19 cellular contexts compared by ENCODE assay signal in the genomic region with DNA sequence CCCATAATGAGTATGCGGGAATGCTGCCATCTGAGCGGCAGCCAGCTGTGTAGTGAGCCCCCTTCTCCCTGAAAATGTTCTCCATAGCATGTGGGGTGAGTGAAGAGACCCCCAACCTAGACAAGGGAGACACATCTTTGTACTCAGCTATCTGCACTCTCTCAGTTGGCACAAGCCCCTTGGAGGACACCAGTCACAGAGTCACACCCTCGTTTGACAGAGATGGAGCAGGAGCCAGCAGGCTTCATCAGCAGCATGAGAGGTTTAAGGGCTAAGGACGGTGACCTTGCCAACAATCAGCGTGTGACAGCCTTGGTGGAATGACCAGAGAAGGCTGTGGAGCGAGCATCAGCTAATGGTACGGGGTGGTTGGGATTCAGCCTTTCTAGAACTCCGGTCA.
DNase-seq lines count a peak whose midpoint lies in the region; ATAC-seq and TF ChIP-seq lines count a peak whose summit lies in the region.
"Had no signal": no experiment of that assay in that cellular context is flagged by ENCODE, and none has a peak within 500 bp of the region (broad histone marks: within the 10 kb centered on the region; RNA-seq: fewer than 3 reads in every experiment).

No MANE protein-coding gene starts in this region.

- H3K36me3 ChIP-seq in DND-41 (ENCODE audit: insufficient read depth, low read length) = peaks cover 72% of the 10 kb centered on the region
- no peaks in the 10 kb centered on the region for H3K36me3 ChIP-seq in osteoblast (ENCODE audit: insufficient read depth, low read length)
- H3K36me3 ChIP-seq in tibial artery = no peaks in the 10 kb centered on the region

- H3K4me3 ChIP-seq in DND-41 (ENCODE audit: low read depth in 1 of 2, low read length in 2 of 2) (no peak overlapping the region), osteoblast (ENCODE audit: insufficient read depth, low read length) (no peak overlapping the region), tibial artery (no peak overlapping the region)
- H3K4me3 ChIP-seq: A549, BLaER1, K562 had no signal

- ATAC-seq in DND-41 (ENCODE audit: insufficient read depth, low read depth) (no peak), left cardiac atrium (peak; percentile 38 to 67)
- ATAC-seq: A549, K562 had no signal

- TF ChIP-seq CTCF in DND-41 (IDR thresholded peaks at IDR 0.05; ENCODE audit: borderline replicate concordance, extremely low read depth, low read length, poor library complexity, severe bottlenecking) = no peak
- TF ChIP-seq CTCF in osteoblast (IDR thresholded peaks at IDR 0.05; ENCODE audit: extremely low read depth, low read depth, low read length) = no peak
- TF ChIP-seq CTCF in tibial artery (IDR thresholded peaks at IDR 0.05) = no peak

- no peaks in the 10 kb centered on the region for H3K4me1 ChIP-seq in DND-41 (ENCODE audit: insufficient read depth, low read length)
- H3K4me1 ChIP-seq in osteoblast (ENCODE audit: insufficient read depth, low read length) = no peaks in the 10 kb centered on the region
- H3K4me1 ChIP-seq in tibial artery = peaks cover 0 to 20% (median 3%) of the 10 kb centered on the region in 4 donors
- H3K4me1 ChIP-seq: A549, BLaER1 had no signal

- no peaks in the 10 kb centered on the region for H3K27me3 ChIP-seq in DND-41 (ENCODE audit: insufficient read depth, low read length, poor library complexity)
- H3K27me3 ChIP-seq in osteoblast (ENCODE audit: insufficient read depth, low read length) = peaks cover 13% of the 10 kb centered on the region
- H3K27me3 ChIP-seq in tibial artery = no peaks in the 10 kb centered on the region
- H3K27me3 ChIP-seq: BLaER1 had no signal

- H3K27ac ChIP-seq in DND-41 (ENCODE audit: low read length) = peak overlapping the region; percentile 44
- peak overlapping the region; percentile 69 for H3K27ac ChIP-seq in caudate nucleus (ENCODE audit: low read depth, low read length)
- no peak overlapping the region for H3K27ac ChIP-seq in osteoblast (ENCODE audit: low read depth, low read length)
- no peak overlapping the region for H3K27ac ChIP-seq in tibial artery
- H3K27ac ChIP-seq: A549, BLaER1 had no signal

- DNase-seq in DND-41 = no peak
- DNase-seq in caudate nucleus (lab: John Stamatoyannopoulos, UW) = no peak
- peak; percentile 58 for DNase-seq in left cardiac atrium
- peak; percentile 43 for DNase-seq in osteoblast (ENCODE audit: insufficient read length, low spot score, missing footprints)
- no peak for DNase-seq in HPDE6-E6E7 (ENCODE audit: extremely low spot score)
- no peak for DNase-seq in activated CD4-positive, CD25-positive, alpha-beta regulatory T cell treated with anti-CD3 and anti-CD28 coated beads, Interleukin-2, amount 50 U/mL, for 72 hours
- no peak for DNase-seq in tibial artery
- no peak for DNase-seq in NCI-H526 treated with DMSO at 0.1 percent for 48 hours (lab: John Stamatoyannopoulos, UW)
- DNase-seq: CD4-positive, alpha-beta memory T cell; DMS153; EL; NCI-H1092 treated with DMSO at 0.1 percent for 48 hours; NCI-H2081; NCI-H2171 treated with DMSO at 0.1 percent for 48 hours; NCI-H446; SHP77 treated with DMSO at 0.1 percent for 48 hours had no signal

- no peak overlapping the region for H2AFZ ChIP-seq in DND-41 (ENCODE audit: low read depth, low read length)
- H2AFZ ChIP-seq in osteoblast (ENCODE audit: low read length) = no peak overlapping the region

- no peak overlapping the region for H3K4me2 ChIP-seq in DND-41 (ENCODE audit: insufficient read depth, low read length)
- no peak overlapping the region for H3K4me2 ChIP-seq in osteoblast (ENCODE audit: insufficient read depth, low read length)
- H3K4me2 ChIP-seq: A549, BLaER1 had no signal

- H3K79me2 ChIP-seq in DND-41 (ENCODE audit: insufficient read depth, low read length) (peaks cover 82% of the 10 kb centered on the region), osteoblast (ENCODE audit: insufficient read depth, low read length) (no peaks in the 10 kb centered on the region)

- H4K20me1 ChIP-seq in DND-41 (ENCODE audit: insufficient read depth, low read length) (peaks cover 71% of the 10 kb centered on the region), osteoblast (ENCODE audit: insufficient read depth, low read length) (no peaks in the 10 kb centered on the region)

- H3K9ac ChIP-seq in DND-41 (ENCODE audit: low read depth, low read length) = no peak overlapping the region
- H3K9ac ChIP-seq: BLaER1 had no signal

- intact Hi-C loops in left cardiac atrium (cut with DNase I) = loop anchor here in 1 of 2 donors (10.0 kb wide), 1 partner anchor 524 kb away; no protein-coding TSS in a partner anchor
- intact Hi-C loops in tibial artery (cut with DNase I; ENCODE audit: low total_unique reads) = no loop called here

- H3K9me3 ChIP-seq in DND-41 (ENCODE audit: insufficient read depth, low read length, severe bottlenecking) = no peaks in the 10 kb centered on the region
- no peaks in the 10 kb centered on the region for H3K9me3 ChIP-seq in osteoblast (ENCODE audit: low read depth, low read length)
- no peaks in the 10 kb centered on the region for H3K9me3 ChIP-seq in tibial artery
- H3K9me3 ChIP-seq: A549 had no signal

Comparison
In these comparisons a context has a peak if more than half of its experiments do, and no peak if none do; other contexts are left out.
1. DNase-seq: peak in left cardiac atrium (single experiment) and osteoblast (single experiment); none in DND-41 (single experiment), caudate nucleus (0 of 61), HPDE6-E6E7 (single experiment), activated CD4-positive, CD25-positive, alpha-beta regulatory T cell treated with anti-CD3 and anti-CD28 coated beads, Interleukin-2, amount 50 U/mL, for 72 hours (single experiment), tibial artery (0 of 2) and NCI-H526 treated with DMSO at 0.1 percent for 48 hours (single experiment).
2. H3K27ac ChIP-seq: peak in DND-41 (single experiment) and caudate nucleus (single experiment); none in osteoblast (single experiment) and tibial artery (0 of 2).